ENCODE assay signal across 26 cellular contexts in the genomic region with DNA sequence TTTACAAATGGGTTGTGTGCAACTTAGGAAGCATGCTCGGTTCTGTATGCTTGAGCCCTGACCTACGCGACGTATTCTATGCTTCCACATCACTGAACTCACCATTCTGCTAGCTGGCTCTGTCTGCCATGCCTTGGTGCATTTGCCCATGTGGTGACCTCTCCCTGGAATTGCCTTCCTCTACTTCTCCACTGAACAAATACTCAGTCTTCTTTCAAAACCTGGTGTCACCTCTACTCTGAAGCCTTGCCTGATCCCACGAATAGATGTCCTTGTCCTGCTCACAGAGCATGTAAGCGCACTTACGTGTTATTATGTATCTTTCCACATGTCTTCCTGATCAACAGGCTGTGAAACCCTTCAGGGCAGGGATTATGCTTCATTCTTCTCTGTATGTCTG.
"Had no signal": no experiment of that assay in that cellular context is flagged by ENCODE, and none has a peak within 500 bp of the region (broad histone marks: within the 10 kb centered on the region; RNA-seq: fewer than 3 reads in every experiment).

No MANE protein-coding gene starts in this region.

- H3K27me3 Mint-ChIP-seq: naive thymus-derived CD8-positive, alpha-beta T cell; stimulated activated naive CD8-positive, alpha-beta T cell treated with anti-CD3 and anti-CD28 coated beads, Interleukin-15, Interleukin-2, amounts not matched to agents 100 ng/mL and 50 ng/mL, for 24 hours had no signal

- H3K36me3 Mint-ChIP-seq: naive B cell; naive thymus-derived CD8-positive, alpha-beta T cell; natural killer cell treated with Interleukin-12 subunit alpha and Interleukin-12 subunit beta and Interleukin-15 and Interleukin-18, amount 100 ng/mL, for 72 hours; neural progenitor cell; stimulated activated effector memory CD8-positive, alpha-beta T cell treated with anti-CD3 and anti-CD28 coated beads, Interleukin-12 subunit alpha, Interleukin-12 subunit beta, amount 100 ng/mL, for 72 hours; stimulated activated naive B cell treated with anti-CD40 and anti-IgM and Interleukin-4, amounts not matched to agents 10 μg/mL and 1 μg/mL and 100 μg/mL, for 72 hours had no signal

- H3K9me3 Mint-ChIP-seq: naive B cell; naive thymus-derived CD8-positive, alpha-beta T cell; natural killer cell treated with Interleukin-12 subunit alpha and Interleukin-12 subunit beta and Interleukin-15 and Interleukin-18, amount 100 ng/mL, for 72 hours; neural progenitor cell; stimulated activated effector memory CD8-positive, alpha-beta T cell treated with anti-CD3 and anti-CD28 coated beads, Interleukin-12 subunit alpha, Interleukin-12 subunit beta, amount 100 ng/mL, for 72 hours; stimulated activated naive B cell treated with anti-CD40 and anti-IgM and Interleukin-4, amounts not matched to agents 10 μg/mL and 1 μg/mL and 100 μg/mL, for 72 hours; stimulated activated naive CD8-positive, alpha-beta T cell treated with anti-CD3 and anti-CD28 coated beads, Interleukin-15, Interleukin-2, amounts not matched to agents 100 ng/mL and 50 ng/mL, for 24 hours had no signal

- H3K27ac Mint-ChIP-seq: naive B cell; naive thymus-derived CD8-positive, alpha-beta T cell; natural killer cell treated with Interleukin-12 subunit alpha and Interleukin-12 subunit beta and Interleukin-15 and Interleukin-18, amount 100 ng/mL, for 72 hours; neural progenitor cell; stimulated activated effector memory CD8-positive, alpha-beta T cell treated with anti-CD3 and anti-CD28 coated beads, Interleukin-12 subunit alpha, Interleukin-12 subunit beta, amount 100 ng/mL, for 72 hours; stimulated activated naive B cell treated with anti-CD40 and anti-IgM and Interleukin-4, amounts not matched to agents 10 μg/mL and 1 μg/mL and 100 μg/mL, for 72 hours; stimulated activated naive CD8-positive, alpha-beta T cell treated with anti-CD3 and anti-CD28 coated beads, Interleukin-15, Interleukin-2, amounts not matched to agents 100 ng/mL and 50 ng/mL, for 24 hours had no signal

- DNase-seq: naive B cell; naive thymus-derived CD8-positive, alpha-beta T cell; nucleus accumbens; pancreas; psoas muscle; right cardiac atrium; right lobe of liver; sigmoid colon; small intestine; stimulated activated CD4-positive, alpha-beta T cell treated with anti-CD3 and anti-CD28 coated beads, Interleukin-15, amount 100 ng/mL, for 24 hours; stimulated activated CD4-positive, alpha-beta T cell treated with anti-CD3 and anti-CD28 coated beads, Interleukin-2, amount 100 ng/mL, for 24 hours; stimulated activated CD4-positive, alpha-beta T cell treated with anti-CD3 and anti-CD28 coated beads, Interleukin-2, amount 100 ng/mL, for 48 hours; stimulated activated CD4-positive, alpha-beta T cell treated with anti-CD3 and anti-CD28 coated beads, Interleukin-4, amount 100 ng/mL, for 24 hours; stimulated activated naive B cell treated with anti-CD40 and anti-IgM and Interleukin-4, amounts not matched to agents 10 μg/mL and 1 μg/mL and 100 μg/mL, for 72 hours; stimulated activated naive CD4-positive, alpha-beta T cell treated with Interleukin-2 at 50 U/mL for 16 hours; stomach; trophoblast cell; upper lobe of left lung had no signal

- H3K36me3 ChIP-seq: neural progenitor cell, neutrophil, pancreas, right lobe of liver, sigmoid colon, stomach, tibial nerve, upper lobe of left lung, vagina had no signal

- ATAC-seq: naive thymus-derived CD8-positive, alpha-beta T cell; natural killer cell treated with Interleukin-12 subunit alpha and Interleukin-12 subunit beta and Interleukin-15 and Interleukin-18, amount 100 ng/mL, for 72 hours; pancreas; psoas muscle; right cardiac atrium; right lobe of liver; stimulated activated effector memory CD8-positive, alpha-beta T cell treated with anti-CD3 and anti-CD28 coated beads, Interleukin-12 subunit alpha, Interleukin-12 subunit beta, amount 100 ng/mL, for 72 hours; stimulated activated naive B cell treated with anti-CD40 and anti-IgM and Interleukin-4, amounts not matched to agents 10 μg/mL and 1 μg/mL and 100 μg/mL, for 72 hours had no signal

- H3K4me3 ChIP-seq: neural progenitor cell, pancreas, psoas muscle, right lobe of liver, sigmoid colon, stomach, tibial nerve, upper lobe of left lung, vagina had no signal

- H3K27me3 ChIP-seq: neural progenitor cell, neutrophil, pancreas, right lobe of liver, sigmoid colon, stomach, tibial nerve, upper lobe of left lung, vagina had no signal

- H3K9me3 ChIP-seq: neutrophil, pancreas, psoas muscle, right lobe of liver, sigmoid colon, stomach, tibial nerve, upper lobe of left lung, vagina had no signal

- H3K27ac ChIP-seq: neural progenitor cell, neutrophil, pancreas, psoas muscle, right lobe of liver, sigmoid colon, tibial nerve, upper lobe of left lung, vagina had no signal

- H3K4me3 Mint-ChIP-seq: naive B cell; naive thymus-derived CD8-positive, alpha-beta T cell; natural killer cell treated with Interleukin-12 subunit alpha and Interleukin-12 subunit beta and Interleukin-15 and Interleukin-18, amount 100 ng/mL, for 72 hours; neural progenitor cell; stimulated activated effector memory CD8-positive, alpha-beta T cell treated with anti-CD3 and anti-CD28 coated beads, Interleukin-12 subunit alpha, Interleukin-12 subunit beta, amount 100 ng/mL, for 72 hours; stimulated activated naive B cell treated with anti-CD40 and anti-IgM and Interleukin-4, amounts not matched to agents 10 μg/mL and 1 μg/mL and 100 μg/mL, for 72 hours; stimulated activated naive CD8-positive, alpha-beta T cell treated with anti-CD3 and anti-CD28 coated beads, Interleukin-15, Interleukin-2, amounts not matched to agents 100 ng/mL and 50 ng/mL, for 24 hours had no signal

- H3K4me1 Mint-ChIP-seq: naive B cell; stimulated activated naive B cell treated with anti-CD40 and anti-IgM and Interleukin-4, amounts not matched to agents 10 μg/mL and 1 μg/mL and 100 μg/mL, for 72 hours had no signal

- H3K4me1 ChIP-seq: sigmoid colon had no signal

- FAIRE-seq: pancreas, small intestine, urothelium cell line had no signal
